Comparison of ENCODE assay signal across 3 cellular contexts in genomic region chr5:80824159-80824558, GRCh38.
DNase-seq lines count a peak whose midpoint lies in the region; ATAC-seq and TF ChIP-seq lines count a peak whose summit lies in the region.
"Not testable (repeated sequence)": the region's sequence is repeated elsewhere in the genome, so short reads cannot be mapped to it uniquely, and the experiment has no call there.

No MANE protein-coding gene starts in this region.

- not testable (repeated sequence) for H3K4me1 Mint-ChIP-seq in glutamatergic neuron (ENCODE audit: low read depth, unreplicated experiment); stimulated activated naive CD8-positive, alpha-beta T cell treated with anti-CD3 and anti-CD28 coated beads, Interleukin-15, amount 100 ng/mL, for 72 hours

- ATAC-seq in stimulated activated naive CD8-positive, alpha-beta T cell treated with anti-CD3 and anti-CD28 coated beads, Interleukin-15, amount 100 ng/mL, for 72 hours, result peak; percentile 69

- DNase-seq in activated gamma-delta T cell (lab: John Stamatoyannopoulos, UW) (peak; percentile 10), glutamatergic neuron (peak; percentile 28)
- DNase-seq in stimulated activated naive CD8-positive, alpha-beta T cell treated with anti-CD3 and anti-CD28 coated beads, Interleukin-15, amount 100 ng/mL, for 72 hours, result not testable (repeated sequence)

- H3K4me3 Mint-ChIP-seq in glutamatergic neuron (ENCODE audit: unreplicated experiment); stimulated activated naive CD8-positive, alpha-beta T cell treated with anti-CD3 and anti-CD28 coated beads, Interleukin-15, amount 100 ng/mL, for 72 hours: not testable (repeated sequence)

- not testable (repeated sequence) for H3K9me3 Mint-ChIP-seq in glutamatergic neuron (ENCODE audit: unreplicated experiment)
- peaks cover 9 to 19% of the 10 kb centered on the region in 2 donors for H3K9me3 Mint-ChIP-seq in stimulated activated naive CD8-positive, alpha-beta T cell treated with anti-CD3 and anti-CD28 coated beads, Interleukin-15, amount 100 ng/mL, for 72 hours

- not testable (repeated sequence) for H3K27ac Mint-ChIP-seq in glutamatergic neuron (ENCODE audit: unreplicated experiment); stimulated activated naive CD8-positive, alpha-beta T cell treated with anti-CD3 and anti-CD28 coated beads, Interleukin-15, amount 100 ng/mL, for 72 hours

- not testable (repeated sequence) for TF ChIP-seq CTCF in glutamatergic neuron (IDR thresholded peaks at IDR 0.05; ENCODE audit: partially characterized antibody, unreplicated experiment)

- not testable (repeated sequence) for H3K27me3 Mint-ChIP-seq in glutamatergic neuron (ENCODE audit: unreplicated experiment); stimulated activated naive CD8-positive, alpha-beta T cell treated with anti-CD3 and anti-CD28 coated beads, Interleukin-15, amount 100 ng/mL, for 72 hours

- peaks cover 38% of the 10 kb centered on the region for H3K36me3 Mint-ChIP-seq in glutamatergic neuron (ENCODE audit: unreplicated experiment)
